ENCODE assay signal across 8 cellular contexts in genomic region chr1:154219511-154219910, GRCh38. TPM values are rescaled to one million over a fixed set of nuclear protein-coding genes. Genes with fewer than 3 reads are reported as not detected.
DNase-seq lines count a peak whose midpoint lies in the region; ATAC-seq and TF ChIP-seq lines count a peak whose summit lies in the region.

No MANE protein-coding gene starts in this region.

- ATAC-seq in naive B cell (ENCODE audit: low read depth in 2 of 2) = no peak

- peaks cover 30% of the 10 kb centered on the region for H4K20me1 ChIP-seq in OCI-LY3 (ENCODE audit: insufficient read depth, low read length)

- peak overlapping the region; percentile 75 for H3K4me2 ChIP-seq in OCI-LY3 (ENCODE audit: low read length)

- no peaks in the 10 kb centered on the region for H3K9me3 Mint-ChIP-seq in naive B cell

- H3K36me3 ChIP-seq in OCI-LY3 (replicated peaks; ENCODE audit: low read depth, low read length) = peaks cover 46% of the 10 kb centered on the region
- peaks cover 16% of the 10 kb centered on the region for H3K36me3 ChIP-seq in effector memory CD4-positive, alpha-beta T cell (ENCODE audit: control insufficient read depth, insufficient read depth, low read length)

- H3K4me3 ChIP-seq in OCI-LY3 (ENCODE audit: low read length) = peak overlapping the region; percentile 83
- peak overlapping the region; percentile 82 for H3K4me3 ChIP-seq in effector memory CD4-positive, alpha-beta T cell (ENCODE audit: insufficient read depth, low read depth, low read length, poor library complexity, severe bottlenecking)

- H3K27me3 Mint-ChIP-seq in naive B cell = no peaks in the 10 kb centered on the region

- peak overlapping the region; percentile 99 to 100 (median 100) for H3K27ac Mint-ChIP-seq in naive B cell

- H3K4me3 Mint-ChIP-seq in naive B cell = peak overlapping the region; percentile 86 to 100 (median 98)

- H3K36me3 Mint-ChIP-seq in naive B cell = peaks cover 5 to 6% of the 10 kb centered on the region in 2 donors

- H3K4me1 Mint-ChIP-seq in naive B cell = peaks cover 44 to 72% (median 52%) of the 10 kb centered on the region in 3 donors

- peaks cover 39% of the 10 kb centered on the region for H3K4me1 ChIP-seq in OCI-LY3 (ENCODE audit: low read length)
- peaks cover 24% of the 10 kb centered on the region for H3K4me1 ChIP-seq in effector memory CD4-positive, alpha-beta T cell (ENCODE audit: control insufficient read depth, insufficient read depth, low read length, poor library complexity, severe bottlenecking)

- peaks cover 94% of the 10 kb centered on the region for H3K79me2 ChIP-seq in OCI-LY3 (ENCODE audit: low read length)

- H3K27me3 ChIP-seq in OCI-LY3 (ENCODE audit: low read depth, low read length) = no peaks in the 10 kb centered on the region
- H3K27me3 ChIP-seq in effector memory CD4-positive, alpha-beta T cell (replicated peaks; ENCODE audit: control insufficient read depth, insufficient read depth, low read length, poor library complexity, severe bottlenecking) = no peaks in the 10 kb centered on the region

- peak; percentile 40 to 60 for DNase-seq in NCI-H526 (lab: John Stamatoyannopoulos, UW)
- DNase-seq in NCI-H526 treated with DMSO at 0.1 percent for 48 hours (lab: John Stamatoyannopoulos, UW) = no peak
- no peak for DNase-seq in effector memory CD4-positive, alpha-beta T cell
- no peak for DNase-seq in naive B cell
- no peak for DNase-seq in NCI-H1930 (lab: John Stamatoyannopoulos, UW)
- DNase-seq in NCI-H146 (lab: John Stamatoyannopoulos, UW) = no peak
- DNase-seq in hypothalamus (lab: John Stamatoyannopoulos, UW) = no peak

- peak overlapping the region; percentile 97 for H3K9ac ChIP-seq in OCI-LY3 (ENCODE audit: low read length)

- no peaks in the 10 kb centered on the region for H3K9me3 ChIP-seq in OCI-LY3 (ENCODE audit: insufficient read depth, low read length)
- H3K9me3 ChIP-seq in effector memory CD4-positive, alpha-beta T cell (ENCODE audit: control insufficient read depth, low read length) = no peaks in the 10 kb centered on the region

- no peak for TF ChIP-seq CTCF in OCI-LY3 (IDR thresholded peaks at IDR 0.05; ENCODE audit: low read depth, low read length)

- no peak overlapping the region for H2AFZ ChIP-seq in OCI-LY3 (ENCODE audit: low read depth, low read length)

- H3K27ac ChIP-seq in OCI-LY3 (ENCODE audit: low read length) = peak overlapping the region; percentile 82
- H3K27ac ChIP-seq in effector memory CD4-positive, alpha-beta T cell (ENCODE audit: insufficient read depth, low read length, poor library complexity, severe bottlenecking) = peak overlapping the region; percentile 98

RNA-seq across cellular contexts. Expression of gene UBAP2L, which starts 1.2 kb away (rescaled TPM):
- 10 to 100 TPM; 23.7 to 81.6 (median 47.4) TPM for polyA plus RNA-seq in naive B cell (ENCODE audit: low read depth in 6 of 6)

RNA-seq across cellular contexts. Expression of gene CFAP141, which starts 13.4 kb away (rescaled TPM):
- polyA plus RNA-seq in naive B cell (ENCODE audit: low read depth in 6 of 6) = not detected

RNA-seq across cellular contexts. Expression of gene TPM3, which starts 27.6 kb away (rescaled TPM):
- polyA plus RNA-seq in naive B cell (ENCODE audit: low read depth in 6 of 6) = 100 to 1,000 TPM; 669 to 816 (median 772) TPM

RNA-seq across cellular contexts. Expression of gene HAX1, which starts 52.9 kb away (rescaled TPM):
- polyA plus RNA-seq in naive B cell (ENCODE audit: low read depth in 6 of 6) = 100 to 1,000 TPM; 117 to 161 (median 145) TPM

Comparison
In these comparisons a context has a peak if more than half of its experiments do, and no peak if none do; other contexts are left out.
1. DNase-seq: peak in NCI-H526 (2 of 2); none in NCI-H526 treated with DMSO at 0.1 percent for 48 hours (single experiment), effector memory CD4-positive, alpha-beta T cell (0 of 3), naive B cell (single experiment), NCI-H1930 (0 of 2), NCI-H146 (single experiment) and hypothalamus (0 of 51).